8 cellular contexts compared by ENCODE assay signal in genomic region chr6:107115695-107116327, GRCh38. TPM values are rescaled to one million over a fixed set of nuclear protein-coding genes. Genes with fewer than 3 reads are reported as not detected.
A peak's percentile ranks its signal among the peaks of the same experiment; 100 is the strongest.
DNase-seq lines count a peak whose midpoint lies in the region; ATAC-seq and TF ChIP-seq lines count a peak whose summit lies in the region.

No MANE protein-coding gene starts in this region.

- peaks cover 5% of the 10 kb centered on the region; the same call in 1 of the 2 replicates for H3F3A ChIP-seq in Loucy (ENCODE audit: low read depth)

- H3K27ac Mint-ChIP-seq in central memory CD8-positive, alpha-beta T cell (ENCODE audit: low read depth), result no peak overlapping the region

- no peaks in the 10 kb centered on the region for H3K9me2 ChIP-seq in Loucy (replicated peaks; ENCODE audit: low read depth, low read length)

- no peaks in the 10 kb centered on the region for H3K27me3 ChIP-seq in Loucy (ENCODE audit: insufficient read depth, low read length, poor library complexity, severe bottlenecking)

- no peaks in the 10 kb centered on the region for H3K9me3 ChIP-seq in Loucy (ENCODE audit: insufficient read depth, low read depth, low read length)

- no peaks in the 10 kb centered on the region for H3K9me3 Mint-ChIP-seq in central memory CD8-positive, alpha-beta T cell

- no peaks in the 10 kb centered on the region for H3K36me3 ChIP-seq in Loucy (ENCODE audit: insufficient read depth, low read length)

- peaks cover 12% of the 10 kb centered on the region for H3K4me1 Mint-ChIP-seq in central memory CD8-positive, alpha-beta T cell

- H2AFZ ChIP-seq in Loucy (ENCODE audit: low read length), result peak overlapping the region; percentile 83

- ATAC-seq in GM18907 (IDR thresholded peaks at IDR 0.05; ENCODE audit: unreplicated experiment) (peak; percentile 34), SK-N-SH treated with all-trans-retinoic acid at 6 μM for 48 hours (peak; percentile 76), left colon (peak; percentile 53), GM21381 (IDR thresholded peaks at IDR 0.05; ENCODE audit: unreplicated experiment) (no peak)
- ATAC-seq in central memory CD8-positive, alpha-beta T cell (replicated peaks; ENCODE audit: extremely low read depth, poor library complexity, severe bottlenecking), result no peak

- TF ChIP-seq CTCF in AG09309 (IDR thresholded peaks at IDR 0.05; ENCODE audit: control insufficient read depth, insufficient read depth, low read depth, low read length, missing control alignments), result no peak
- no peak for TF ChIP-seq CTCF in Loucy (conservative IDR thresholded peaks at IDR 0.05; ENCODE audit: low read length)

- peak overlapping the region; percentile 96 for H3K4me2 ChIP-seq in Loucy (ENCODE audit: low read depth, low read length, poor library complexity, severe bottlenecking)

- DNase-seq in AG09309 (ENCODE audit: low read depth) (no peak), left colon (peak; percentile 42 to 70)
- no peak for DNase-seq in central memory CD8-positive, alpha-beta T cell (ENCODE audit: low spot score in 2 of 2)
- peak; percentile 23 for DNase-seq in stimulated activated CD4-positive, alpha-beta T cell treated with anti-CD3 and anti-CD28 coated beads, Interleukin-1b, Interleukin-23, amount 100 ng/mL, for 4 hours (ENCODE audit: low read depth in 2 of 2)

- peaks cover 25% of the 10 kb centered on the region for H3K4me1 ChIP-seq in Loucy (ENCODE audit: insufficient read depth, low read length, poor library complexity, severe bottlenecking)

- no peaks in the 10 kb centered on the region for H4K20me1 ChIP-seq in Loucy (ENCODE audit: insufficient read depth, low read length, poor library complexity, severe bottlenecking)

- peaks cover 31% of the 10 kb centered on the region for H3K79me2 ChIP-seq in Loucy (ENCODE audit: insufficient read depth, low read length)

- peaks cover 14% of the 10 kb centered on the region for H3K27me3 Mint-ChIP-seq in central memory CD8-positive, alpha-beta T cell

- intact Hi-C loops in left colon (cut with DNase I, micrococcal nuclease), result no loop called here

- peaks cover 3% of the 10 kb centered on the region for H3K36me3 Mint-ChIP-seq in central memory CD8-positive, alpha-beta T cell (ENCODE audit: insufficient read depth)

- H3K4me3 ChIP-seq in AG09309 (ENCODE audit: control insufficient read depth, low read depth, low read length) (peak overlapping the region; percentile 61), Loucy (ENCODE audit: low read length, poor library complexity, severe bottlenecking) (peak overlapping the region; percentile 84)

- H3K4me3 Mint-ChIP-seq in central memory CD8-positive, alpha-beta T cell, result peak overlapping the region; percentile 73

- peak overlapping the region; percentile 84 for H3K9ac ChIP-seq in Loucy (ENCODE audit: low read depth, low read length, poor library complexity, severe bottlenecking)

TF ChIP-seq in SK-N-SH treated with all-trans-retinoic acid at 6 μM for 48 hours, 23 proteins besides CTCF, POLR2A, EP300 and RAD21:
- TF ChIP-seq TSHZ2 (CRISPR knock-in tag; IDR thresholded peaks at IDR 0.05), result 0 out of 2 replicates have a peak, but pooled peaks have one; percentile 17
- TF ChIP-seq ARNTL (CRISPR knock-in tag; IDR thresholded peaks at IDR 0.05; ENCODE audit: borderline replicate concordance, low read depth), result no peak

RNA-seq across cellular contexts. Expression of gene BEND3, which starts 0.5 kb away (rescaled TPM):
- total RNA-seq in left colon, result 1 to 10 TPM; 5.6 to 8.3 TPM

Comparison
In these comparisons a context has a peak if more than half of its experiments do, and no peak if none do; other contexts are left out.
1. DNase-seq: peak in left colon (2 of 2) and stimulated activated CD4-positive, alpha-beta T cell treated with anti-CD3 and anti-CD28 coated beads, Interleukin-1b, Interleukin-23, amount 100 ng/mL, for 4 hours (2 of 2); none in AG09309 (single experiment) and central memory CD8-positive, alpha-beta T cell (0 of 2).
2. ATAC-seq: peak in GM18907 (single experiment), SK-N-SH treated with all-trans-retinoic acid at 6 μM for 48 hours (single experiment) and left colon (single experiment); none in central memory CD8-positive, alpha-beta T cell (single experiment) and GM21381 (single experiment).